22 cellular contexts compared by ENCODE assay signal in genomic region chr1:56148466-56149193, GRCh38.
DNase-seq lines count a peak whose midpoint lies in the region; ATAC-seq and TF ChIP-seq lines count a peak whose summit lies in the region.
"Had no signal": no experiment of that assay in that cellular context is flagged by ENCODE, and none has a peak within 500 bp of the region (broad histone marks: within the 10 kb centered on the region; RNA-seq: fewer than 3 reads in every experiment).

No MANE protein-coding gene starts in this region.

- H3K9ac ChIP-seq in trophoblast cell (ENCODE audit: low read length) = no peak overlapping the region

- no peaks in the 10 kb centered on the region for H3K36me3 Mint-ChIP-seq in WTC11
- H3K36me3 Mint-ChIP-seq: activated naive CD4-positive, alpha-beta T cell treated with anti-CD3 and anti-CD28 coated beads, Interleukin-2, amount 50 U/mL, for 72 hours; brain; CD8-positive, alpha-beta memory T cell had no signal

- H3K9me3 Mint-ChIP-seq in WTC11 = no peaks in the 10 kb centered on the region
- H3K9me3 Mint-ChIP-seq: brain had no signal

- peaks cover 45% of the 10 kb centered on the region for H3K4me1 ChIP-seq in left ventricle myocardium inferior
- H3K4me1 ChIP-seq in trophoblast cell (ENCODE audit: control insufficient read depth in 1 of 2, insufficient read depth in 2 of 2, low read length in 2 of 2) = no peaks in the 10 kb centered on the region

- no peak overlapping the region for H4K12ac ChIP-seq in trophoblast cell (ENCODE audit: low read depth, low read length)

- no peaks in the 10 kb centered on the region for H3K79me2 ChIP-seq in trophoblast cell (ENCODE audit: control insufficient read depth, insufficient read depth, low read length, poor library complexity)

- H3K79me1 ChIP-seq in trophoblast cell (ENCODE audit: low read length) = no peaks in the 10 kb centered on the region

- no peak overlapping the region for H3K23ac ChIP-seq in trophoblast cell (ENCODE audit: low read length)

- H3K27ac Mint-ChIP-seq in WTC11 = no peak overlapping the region
- H3K27ac Mint-ChIP-seq: activated naive CD4-positive, alpha-beta T cell treated with anti-CD3 and anti-CD28 coated beads, Interleukin-2, amount 50 U/mL, for 72 hours; CD8-positive, alpha-beta memory T cell had no signal

- H3K9me3 ChIP-seq in left ventricle myocardium inferior (replicated peaks) (no peaks in the 10 kb centered on the region), trophoblast cell (ENCODE audit: insufficient read depth, low read depth, low read length) (no peaks in the 10 kb centered on the region)
- H3K9me3 ChIP-seq: lower lobe of right lung, upper lobe of left lung had no signal

- H2AK5ac ChIP-seq in trophoblast cell (ENCODE audit: low read length) = no peak overlapping the region

- CTCF ChIA-PET in WTC11 (lab: Charles Lee) = no interaction called here

- no peaks in the 10 kb centered on the region for H3K27me3 Mint-ChIP-seq in WTC11 (ENCODE audit: low read depth)
- H3K27me3 Mint-ChIP-seq: brain; CD8-positive, alpha-beta memory T cell had no signal

- no peak overlapping the region for H3K4ac ChIP-seq in trophoblast cell (ENCODE audit: low read depth, low read length)

- H2BK12ac ChIP-seq in trophoblast cell (ENCODE audit: low read length) = no peak overlapping the region

- H2AFZ ChIP-seq in trophoblast cell (ENCODE audit: insufficient read depth, low read length, poor library complexity) = no peak overlapping the region

- H3K18ac ChIP-seq in trophoblast cell (ENCODE audit: low read length) = no peak overlapping the region

- POLR2A ChIA-PET in WTC11 (lab: Charles Lee) = no interaction called here

- peak; percentile 39 for TF ChIP-seq CTCF in left ventricle myocardium inferior (IDR thresholded peaks at IDR 0.05; ENCODE audit: borderline replicate concordance)
- TF ChIP-seq CTCF in fibroblast of villous mesenchyme (IDR thresholded peaks at IDR 0.05; ENCODE audit: insufficient read depth, low read depth, low read length) = peak; percentile 5
- no peak for TF ChIP-seq CTCF in WTC11 (IDR thresholded peaks at IDR 0.05)

- H3K4me3 Mint-ChIP-seq in WTC11 = no peak overlapping the region
- H3K4me3 Mint-ChIP-seq: brain; CD8-positive, alpha-beta memory T cell had no signal

- no peak overlapping the region for H3K4me2 ChIP-seq in trophoblast cell (ENCODE audit: low read length)

- no CpG with 5 or more reads among the region's 5 CpGs for WGBS in trophoblast cell (ENCODE audit: extremely low coverage, insufficient coverage, insufficient read length)

- intact Hi-C loops in left ventricle myocardium inferior (cut with micrococcal nuclease) = no loop called here
- intact Hi-C loops in left cardiac atrium (cut with DNase I) = no loop called here

- H3K4me3 ChIP-seq in left ventricle myocardium inferior = no peak overlapping the region
- H3K4me3 ChIP-seq in fibroblast of villous mesenchyme (ENCODE audit: low read depth, low read length) = no peak overlapping the region
- H3K4me3 ChIP-seq in trophoblast cell (ENCODE audit: low read depth, low read length) = no peak overlapping the region
- H3K4me3 ChIP-seq: lower lobe of right lung, upper lobe of left lung had no signal

- H3K27me3 ChIP-seq in left ventricle myocardium inferior (ENCODE audit: low read depth) (no peaks in the 10 kb centered on the region), trophoblast cell (ENCODE audit: insufficient read depth, low read length) (no peaks in the 10 kb centered on the region)
- H3K27me3 ChIP-seq: upper lobe of left lung had no signal

- no peak overlapping the region for H3K14ac ChIP-seq in trophoblast cell (ENCODE audit: low read length)

- H3K36me3 ChIP-seq in left ventricle myocardium inferior = no peaks in the 10 kb centered on the region
- no peaks in the 10 kb centered on the region for H3K36me3 ChIP-seq in trophoblast cell (ENCODE audit: control insufficient read depth in 1 of 2, insufficient read depth in 2 of 2, low read length in 2 of 2)
- H3K36me3 ChIP-seq: lower lobe of right lung, upper lobe of left lung had no signal

- H3K4me1 Mint-ChIP-seq in WTC11 = no peaks in the 10 kb centered on the region
- H3K4me1 Mint-ChIP-seq: brain; CD8-positive, alpha-beta memory T cell had no signal

- DNase-seq in left ventricle myocardium inferior (no peak), left cardiac atrium (no peak), OCI-M1 (lab: John Stamatoyannopoulos, UW) (peak; percentile 7), fibroblast of villous mesenchyme (ENCODE audit: low read depth) (peak; percentile 12), pons (ENCODE audit: low spot score) (no peak), trophoblast cell (no peak), WTC11 (ENCODE audit: low spot score) (no peak)
- DNase-seq: activated CD4-positive, CD25-positive, alpha-beta regulatory T cell; CD8-positive, alpha-beta memory T cell; EL; glutamatergic neuron; lower lobe of right lung; NCI-H146; stimulated activated CD4-positive, alpha-beta T cell treated with anti-CD3 and anti-CD28 coated beads, Interleukin-1b, Interleukin-23, amount 100 ng/mL, for 48 hours; stimulated activated naive CD8-positive, alpha-beta T cell treated with anti-CD3 and anti-CD28 coated beads, Interleukin-15, Interleukin-2, amounts not matched to agents 100 U/mL and 50 U/mL, for 24 hours; T-helper 1 cell; upper lobe of left lung had no signal

- peak overlapping the region; percentile 13 for H3K27ac ChIP-seq in left ventricle myocardium inferior (replicated peaks)
- H3K27ac ChIP-seq in trophoblast cell (ENCODE audit: low read depth, low read length) = no peak overlapping the region
- H3K27ac ChIP-seq: lower lobe of right lung, upper lobe of left lung had no signal

- no peak overlapping the region for H4K91ac ChIP-seq in trophoblast cell (ENCODE audit: low read depth, low read length)

- no peak overlapping the region for H2BK120ac ChIP-seq in trophoblast cell (ENCODE audit: insufficient read depth, low read length, poor library complexity)

- H2BK5ac ChIP-seq in trophoblast cell (ENCODE audit: low read depth, low read length, poor library complexity) = no peak overlapping the region

- ATAC-seq in left cardiac atrium = no peak
- ATAC-seq in HG02571 (IDR thresholded peaks at IDR 0.05; ENCODE audit: unreplicated experiment) = no peak
- no peak for ATAC-seq in WTC11
- ATAC-seq: activated naive CD4-positive, alpha-beta T cell treated with anti-CD3 and anti-CD28 coated beads, Interleukin-2, amount 50 U/mL, for 72 hours; HCT116; lower lobe of right lung; Right ventricle myocardium inferior; stimulated activated naive CD8-positive, alpha-beta T cell treated with anti-CD3 and anti-CD28 coated beads, Interleukin-15, Interleukin-2, amounts not matched to agents 100 U/mL and 50 U/mL, for 24 hours had no signal

- H4K8ac ChIP-seq in trophoblast cell (ENCODE audit: low read depth, low read length) = no peak overlapping the region

TF ChIP-seq in WTC11, 78 proteins besides CTCF, POLR2A, EP300 and RAD21 (continues in another document):
- no peak for TF ChIP-seq CREB1 (CRISPR knock-in tag; IDR thresholded peaks at IDR 0.05)
- TF ChIP-seq HMGA2 (CRISPR knock-in tag; IDR thresholded peaks at IDR 0.05) = no peak
- TF ChIP-seq FOXK1 (CRISPR knock-in tag; IDR thresholded peaks at IDR 0.05) = no peak
- no peak for TF ChIP-seq ZNF416 (CRISPR knock-in tag; IDR thresholded peaks at IDR 0.05)
- no peak for TF ChIP-seq ARID4B (CRISPR knock-in tag; IDR thresholded peaks at IDR 0.05; ENCODE audit: borderline replicate concordance)

Comparison
In these comparisons a context has a peak if more than half of its experiments do, and no peak if none do; other contexts are left out.
1. DNase-seq: peak in OCI-M1 (single experiment) and fibroblast of villous mesenchyme (single experiment); none in left ventricle myocardium inferior (single experiment), left cardiac atrium (single experiment), pons (single experiment), trophoblast cell (0 of 2) and WTC11 (single experiment).